ENCODE assay signal across 23 cellular contexts in the genomic region with DNA sequence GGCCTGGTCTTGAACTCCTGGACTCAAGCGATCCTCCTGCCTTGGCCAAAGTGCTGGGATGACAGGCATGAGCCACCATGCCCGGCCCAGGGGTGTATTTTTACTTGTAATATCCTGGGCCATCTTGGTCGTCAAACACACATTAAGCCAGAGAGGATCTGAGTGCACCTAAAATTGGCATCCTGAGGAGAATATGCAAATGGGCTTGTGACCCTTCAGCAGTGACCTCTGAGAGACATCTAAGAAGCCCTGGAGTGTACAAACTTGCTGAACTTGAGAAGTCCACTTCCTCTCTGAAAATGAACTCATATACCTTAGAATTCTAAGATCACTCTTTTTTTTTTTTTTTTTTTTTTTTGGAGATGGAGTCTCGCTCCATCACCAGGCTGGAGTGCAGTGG.
"Had no signal": no experiment of that assay in that cellular context is flagged by ENCODE, and none has a peak within 500 bp of the region (broad histone marks: within the 10 kb centered on the region; RNA-seq: fewer than 3 reads in every experiment).

No MANE protein-coding gene starts in this region.

- DNase-seq: activated CD4-positive, alpha-beta memory T cell treated with anti-CD3 and anti-CD28 coated beads for 36 hours; activated CD4-positive, alpha-beta T cell treated with anti-CD3 and anti-CD28 coated beads for 48 hours; activated CD4-positive, CD25-positive, alpha-beta regulatory T cell; activated naive CD4-positive, alpha-beta T cell treated with Interleukin-2 at 50 U/mL for 16 hours; activated naive CD8-positive, alpha-beta T cell treated with anti-CD3 and anti-CD28 coated beads for 36 hours; activated T-cell treated with anti-CD3 and anti-CD28 coated beads, Interleukin-2, amount 50 U/mL, for 48 hours; central memory CD4-positive, alpha-beta T cell; dermis blood vessel endothelial cell; effector CD8-positive, alpha-beta T cell; erythroblast; foreskin fibroblast; kidney glomerular epithelial cell; left lung; naive B cell; nucleus accumbens; right cardiac atrium; stimulated activated CD4-positive, alpha-beta T cell treated with anti-CD3 and anti-CD28 coated beads, Interleukin-4, amount 100 ng/mL, for 4 hours; stimulated activated naive CD8-positive, alpha-beta T cell treated with anti-CD3 and anti-CD28 coated beads, Interleukin-15, Interleukin-2, amounts not matched to agents 100 U/mL and 50 U/mL, for 24 hours; substantia nigra; tibial artery had no signal

- H3K4me3 ChIP-seq: hepatocyte, left lung, lung, tibial artery had no signal

- H3K79me2 ChIP-seq: hepatocyte, parathyroid adenoma had no signal

- H3K4me2 ChIP-seq: hepatocyte had no signal

- H3K36me3 Mint-ChIP-seq: activated CD4-positive, alpha-beta memory T cell treated with anti-CD3 and anti-CD28 coated beads for 36 hours; activated naive CD8-positive, alpha-beta T cell treated with anti-CD3 and anti-CD28 coated beads for 36 hours had no signal

- ATAC-seq: left lung; right cardiac atrium; stimulated activated naive CD8-positive, alpha-beta T cell treated with anti-CD3 and anti-CD28 coated beads, Interleukin-15, Interleukin-2, amounts not matched to agents 100 U/mL and 50 U/mL, for 24 hours had no signal

- H3K27ac ChIP-seq: hepatocyte, left lung, parathyroid adenoma, tibial artery had no signal

- H3K4me3 Mint-ChIP-seq: activated CD4-positive, alpha-beta memory T cell treated with anti-CD3 and anti-CD28 coated beads for 36 hours; activated naive CD8-positive, alpha-beta T cell treated with anti-CD3 and anti-CD28 coated beads for 36 hours had no signal

- H3K36me3 ChIP-seq: left lung, tibial artery had no signal

- H3K27ac Mint-ChIP-seq: activated CD4-positive, alpha-beta memory T cell treated with anti-CD3 and anti-CD28 coated beads for 36 hours; activated naive CD8-positive, alpha-beta T cell treated with anti-CD3 and anti-CD28 coated beads for 36 hours; naive B cell had no signal

- H3K27me3 Mint-ChIP-seq: activated CD4-positive, alpha-beta memory T cell treated with anti-CD3 and anti-CD28 coated beads for 36 hours had no signal

- H3K4me1 ChIP-seq: left lung, parathyroid adenoma, tibial artery had no signal

- H3K4me1 Mint-ChIP-seq: activated naive CD8-positive, alpha-beta T cell treated with anti-CD3 and anti-CD28 coated beads for 36 hours; naive B cell had no signal

- H3K9me3 ChIP-seq: tibial artery had no signal

- H2AFZ ChIP-seq: hepatocyte, parathyroid adenoma had no signal

- H3K9ac ChIP-seq: parathyroid adenoma had no signal

- H3K27me3 ChIP-seq: hepatocyte, left lung, tibial artery had no signal
